20 cellular contexts compared by ENCODE assay signal in genomic region chr10:98456043-98456570, GRCh38.
"Had no signal": no experiment of that assay in that cellular context is flagged by ENCODE, and none has a peak within 500 bp of the region (broad histone marks: within the 10 kb centered on the region; RNA-seq: fewer than 3 reads in every experiment).

No MANE protein-coding gene starts in this region.

- H3K36me3 ChIP-seq: colonic mucosa, gastrocnemius medialis, heart left ventricle, left ventricle myocardium inferior, spleen, thoracic aorta had no signal

- H3K27ac Mint-ChIP-seq: activated CD4-positive, alpha-beta T cell treated with anti-CD3 and anti-CD28 coated beads, Interleukin-2, amount 10 ng/mL, durations not matched to agents 24 days and 14 days; activated CD8-positive, alpha-beta T cell treated with anti-CD3 and anti-CD28 coated beads, Interleukin-2, amount 10 ng/mL, durations not matched to agents 7 days and 5 days; activated naive CD4-positive, alpha-beta T cell treated with anti-CD3 and anti-CD28 coated beads for 36 hours; activated T-cell treated with anti-CD3 and anti-CD28 coated beads, Interleukin-2, amount 50 U/mL, for 24 hours; activated T-helper 2 cell treated with anti-CD3 and anti-CD28 coated beads, Interferon-gamma antibody, Interleukin-2, Interleukin-4, amounts not matched to agents 10 μg/mL and 5 μg/mL and 100 μg/mL, durations not matched to agents 14 hours and 24 hours and 36 hours; nephron; stimulated activated memory B cell treated with anti-CD40 and anti-IgM and Interleukin-4, amounts not matched to agents 10 μg/mL and 1 μg/mL and 100 μg/mL, for 72 hours had no signal

- H3K27ac ChIP-seq: body of pancreas, colonic mucosa, gastrocnemius medialis, heart left ventricle, left ventricle myocardium inferior, spleen, thoracic aorta had no signal

- H3K4me1 Mint-ChIP-seq: activated CD4-positive, alpha-beta T cell treated with anti-CD3 and anti-CD28 coated beads, Interleukin-2, amount 10 ng/mL, durations not matched to agents 24 days and 14 days; stimulated activated memory B cell treated with anti-CD40 and anti-IgM and Interleukin-4, amounts not matched to agents 10 μg/mL and 1 μg/mL and 100 μg/mL, for 72 hours had no signal

- H3K9me3 ChIP-seq: body of pancreas, colonic mucosa, gastrocnemius medialis, heart left ventricle, left ventricle myocardium inferior, spleen, thoracic aorta had no signal

- H3K4me3 Mint-ChIP-seq: activated CD4-positive, alpha-beta T cell treated with anti-CD3 and anti-CD28 coated beads, Interleukin-2, amount 10 ng/mL, durations not matched to agents 24 days and 14 days; activated CD8-positive, alpha-beta T cell treated with anti-CD3 and anti-CD28 coated beads, Interleukin-2, amount 10 ng/mL, durations not matched to agents 7 days and 5 days; activated naive CD4-positive, alpha-beta T cell treated with anti-CD3 and anti-CD28 coated beads for 36 hours; activated T-cell treated with anti-CD3 and anti-CD28 coated beads, Interleukin-2, amount 50 U/mL, for 24 hours; nephron; stimulated activated memory B cell treated with anti-CD40 and anti-IgM and Interleukin-4, amounts not matched to agents 10 μg/mL and 1 μg/mL and 100 μg/mL, for 72 hours had no signal

- H3K4me3 ChIP-seq: body of pancreas, colonic mucosa, gastrocnemius medialis, heart left ventricle, left ventricle myocardium inferior, spleen, thoracic aorta had no signal

- DNase-seq: activated CD4-positive, alpha-beta T cell treated with anti-CD3 and anti-CD28 coated beads, Interleukin-2, amount 10 ng/mL, durations not matched to agents 24 days and 14 days; activated CD8-positive, alpha-beta T cell treated with anti-CD3 and anti-CD28 coated beads, Interleukin-2, amount 10 ng/mL, durations not matched to agents 7 days and 5 days; activated naive CD4-positive, alpha-beta T cell treated with anti-CD3 and anti-CD28 coated beads for 36 hours; activated T-cell treated with anti-CD3 and anti-CD28 coated beads, Interleukin-2, amount 50 U/mL, for 24 hours; body of pancreas; central memory CD4-positive, alpha-beta T cell; colonic mucosa; gastrocnemius medialis; heart left ventricle; left ventricle myocardium inferior; midbrain; occipital lobe; posterior cingulate gyrus; spleen; stimulated activated CD4-positive, alpha-beta T cell treated with anti-CD3 and anti-CD28 coated beads, Interleukin-4, amount 100 ng/mL, for 4 hours; T-helper 9 cell had no signal

- H3K4me1 ChIP-seq: colonic mucosa, spleen had no signal

- H3K9me3 Mint-ChIP-seq: activated CD4-positive, alpha-beta T cell treated with anti-CD3 and anti-CD28 coated beads, Interleukin-2, amount 10 ng/mL, durations not matched to agents 24 days and 14 days; activated naive CD4-positive, alpha-beta T cell treated with anti-CD3 and anti-CD28 coated beads for 36 hours; activated T-cell treated with anti-CD3 and anti-CD28 coated beads, Interleukin-2, amount 50 U/mL, for 24 hours; activated T-helper 2 cell treated with anti-CD3 and anti-CD28 coated beads, Interferon-gamma antibody, Interleukin-2, Interleukin-4, amounts not matched to agents 10 μg/mL and 5 μg/mL and 100 μg/mL, durations not matched to agents 14 hours and 24 hours and 36 hours; nephron; stimulated activated memory B cell treated with anti-CD40 and anti-IgM and Interleukin-4, amounts not matched to agents 10 μg/mL and 1 μg/mL and 100 μg/mL, for 72 hours had no signal

- ATAC-seq: activated CD8-positive, alpha-beta T cell treated with anti-CD3 and anti-CD28 coated beads, Interleukin-2, amount 10 ng/mL, durations not matched to agents 7 days and 5 days; body of pancreas; gastrocnemius medialis; heart left ventricle; stimulated activated memory B cell treated with anti-CD40 and anti-IgM and Interleukin-4, amounts not matched to agents 10 μg/mL and 1 μg/mL and 100 μg/mL, for 72 hours had no signal

- H3K27me3 ChIP-seq: body of pancreas, colonic mucosa had no signal

- H3K36me3 Mint-ChIP-seq: stimulated activated memory B cell treated with anti-CD40 and anti-IgM and Interleukin-4, amounts not matched to agents 10 μg/mL and 1 μg/mL and 100 μg/mL, for 72 hours had no signal
